Comparison of ENCODE assay signal across 33 cellular contexts in the genomic region with DNA sequence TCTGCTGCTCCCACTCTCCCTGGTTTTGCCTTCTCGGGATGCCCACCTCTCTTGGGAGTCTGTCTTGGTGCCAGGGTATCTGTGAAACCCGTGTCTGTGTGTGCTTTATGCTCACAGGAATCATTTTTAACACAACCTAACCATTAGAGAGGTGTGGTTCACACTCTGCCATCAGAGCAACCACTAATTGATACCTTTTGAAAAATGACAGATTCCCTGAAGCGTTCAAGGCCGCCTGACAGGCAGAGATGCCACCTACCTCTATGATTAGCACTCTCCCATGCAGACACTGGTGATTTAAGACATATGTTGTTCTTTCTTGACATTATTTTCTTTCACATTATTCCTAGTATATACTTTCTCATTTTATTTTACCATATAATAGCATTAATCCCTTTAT.
"Had no signal": no experiment of that assay in that cellular context is flagged by ENCODE, and none has a peak within 500 bp of the region (broad histone marks: within the 10 kb centered on the region; RNA-seq: fewer than 3 reads in every experiment).

No MANE protein-coding gene starts in this region.

- ATAC-seq: activated naive CD4-positive, alpha-beta T cell treated with anti-CD3 and anti-CD28 coated beads, Interleukin-2, amount 50 U/mL, for 72 hours; activated T-cell treated with anti-CD3 and anti-CD28 coated beads, Interleukin-2, amount 50 U/mL, for 4 hours; body of pancreas; PC-3; Right ventricle myocardium inferior; SK-N-SH treated with all-trans-retinoic acid at 6 μM for 48 hours; T-cell; T-helper 17 cell had no signal

- DNase-seq: activated B cell treated with CpG ODN at 0.5 μM for 24 hours; activated CD4-positive, alpha-beta memory T cell treated with anti-CD3 and anti-CD28 coated beads for 36 hours; activated CD4-positive, alpha-beta T cell treated with anti-CD3 and anti-CD28 coated beads for 4 hours; activated CD4-positive, alpha-beta T cell treated with anti-CD3 and anti-CD28 coated beads, Interleukin-2, amount 50 U/mL, for 1 hour; activated CD4-positive, CD25-positive, alpha-beta regulatory T cell treated with anti-CD3 and anti-CD28 coated beads, Interleukin-2, amount 50 U/mL, for 72 hours; activated CD8-positive, alpha-beta memory T cell treated with anti-CD3 and anti-CD28 coated beads, Interleukin-2, amount 50 U/mL, for 4 hours; activated gamma-delta T cell treated with Interleukin-2 at 50 U/mL for 16 hours; activated naive CD4-positive, alpha-beta T cell treated with anti-CD3 and anti-CD28 coated beads for 36 hours; activated T-cell treated with anti-CD3 and anti-CD28 coated beads for 4 hours; activated T-cell treated with anti-CD3 and anti-CD28 coated beads, Interleukin-2, amount 50 U/mL, for 4 hours; adrenal gland; body of pancreas; cerebellar nuclear complex; MM.1S; NCI-H1092 treated with DMSO at 0.1 percent for 48 hours; NCI-H1436; NCI-H1694; NCI-H1930; NCI-H2107; NCI-H510A; NCI-H526; NK-92 treated with Interleukin-12 subunit alpha and Interleukin-12 subunit beta, amount 100 ng/mL, for 24 hours; PC-3; Peyer's patch; RPMI8226; SIG-M5; T-cell; T-helper 17 cell; T-helper 9 cell had no signal

- H3K27ac Mint-ChIP-seq: activated B cell treated with CpG ODN at 0.5 μM for 24 hours; activated CD4-positive, alpha-beta memory T cell treated with anti-CD3 and anti-CD28 coated beads for 36 hours; activated naive CD4-positive, alpha-beta T cell treated with anti-CD3 and anti-CD28 coated beads for 36 hours; activated naive CD4-positive, alpha-beta T cell treated with anti-CD3 and anti-CD28 coated beads, Interleukin-2, amount 50 U/mL, for 72 hours; activated T-helper 1 cell treated with anti-CD3 and anti-CD28 coated beads, Interleukin-12 subunit alpha, Interleukin-12 subunit beta, Interleukin-2, Interleukin-4 antibody, amounts not matched to agents 30 ng/mL and 10 ng/mL and 1 ng/mL, durations not matched to agents 14 hours and 24 hours and 36 hours; T-cell; T-helper 17 cell had no signal

- H3K36me3 Mint-ChIP-seq: activated CD4-positive, alpha-beta memory T cell treated with anti-CD3 and anti-CD28 coated beads for 36 hours; activated naive CD4-positive, alpha-beta T cell treated with anti-CD3 and anti-CD28 coated beads, Interleukin-2, amount 50 U/mL, for 72 hours; T-cell had no signal

- H3K27me3 Mint-ChIP-seq: activated B cell treated with CpG ODN at 0.5 μM for 24 hours had no signal

- H3K4me1 Mint-ChIP-seq: activated B cell treated with CpG ODN at 0.5 μM for 24 hours, T-cell, T-helper 17 cell had no signal

- H3K4me3 Mint-ChIP-seq: activated B cell treated with CpG ODN at 0.5 μM for 24 hours; activated CD4-positive, alpha-beta memory T cell treated with anti-CD3 and anti-CD28 coated beads for 36 hours; activated naive CD4-positive, alpha-beta T cell treated with anti-CD3 and anti-CD28 coated beads for 36 hours; activated T-cell treated with anti-CD3 and anti-CD28 coated beads, Interleukin-2, amount 50 U/mL, for 4 hours; activated T-helper 1 cell treated with anti-CD3 and anti-CD28 coated beads, Interleukin-12 subunit alpha, Interleukin-12 subunit beta, Interleukin-2, Interleukin-4 antibody, amounts not matched to agents 30 ng/mL and 10 ng/mL and 1 ng/mL, durations not matched to agents 14 hours and 24 hours and 36 hours; T-cell; T-helper 17 cell had no signal

- H3K9me3 Mint-ChIP-seq: activated B cell treated with CpG ODN at 0.5 μM for 24 hours; activated CD4-positive, alpha-beta memory T cell treated with anti-CD3 and anti-CD28 coated beads for 36 hours; activated naive CD4-positive, alpha-beta T cell treated with anti-CD3 and anti-CD28 coated beads for 36 hours; activated T-cell treated with anti-CD3 and anti-CD28 coated beads, Interleukin-2, amount 50 U/mL, for 4 hours; activated T-helper 1 cell treated with anti-CD3 and anti-CD28 coated beads, Interleukin-12 subunit alpha, Interleukin-12 subunit beta, Interleukin-2, Interleukin-4 antibody, amounts not matched to agents 30 ng/mL and 10 ng/mL and 1 ng/mL, durations not matched to agents 14 hours and 24 hours and 36 hours; T-cell had no signal
